ENCODE assay signal across 2 cellular contexts in the genomic region with DNA sequence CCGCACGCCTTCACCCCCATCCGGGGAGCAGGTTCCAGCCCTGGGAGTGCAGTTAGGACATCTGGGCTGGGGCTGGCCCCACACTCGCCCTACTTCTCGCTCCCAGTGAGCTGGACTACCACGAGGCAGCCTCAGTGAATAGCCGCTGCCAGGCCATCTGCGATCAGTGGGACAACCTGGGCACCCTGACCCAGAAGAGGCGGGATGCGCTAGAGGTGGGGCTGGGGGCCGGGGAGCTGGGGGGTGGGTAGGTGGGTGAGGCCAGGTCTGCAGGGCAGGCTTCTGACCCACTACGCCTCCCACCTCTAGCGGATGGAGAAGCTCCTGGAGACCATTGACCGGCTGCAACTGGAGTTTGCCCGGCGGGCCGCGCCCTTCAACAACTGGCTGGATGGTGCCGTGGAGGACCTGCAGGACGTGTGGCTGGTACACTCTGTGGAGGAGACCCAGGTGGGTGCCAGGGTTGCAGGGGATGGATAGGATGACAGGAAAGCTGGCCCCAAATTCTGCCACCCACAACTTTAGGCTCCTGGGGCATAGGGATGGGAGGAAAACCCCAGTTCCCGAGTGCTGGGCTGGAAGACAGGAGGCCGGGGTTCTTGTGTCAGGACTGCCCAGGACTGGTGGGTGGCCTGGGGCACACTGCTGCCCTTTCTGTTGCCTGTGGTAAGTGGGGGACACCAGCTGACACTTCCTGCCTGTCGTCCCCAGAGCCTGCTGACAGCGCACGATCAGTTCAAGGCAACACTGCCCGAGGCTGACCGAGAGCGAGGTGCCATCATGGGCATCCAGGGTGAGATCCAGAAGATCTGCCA.
TF ChIP-seq lines count a peak whose summit lies in the region.

No MANE protein-coding gene starts in this region.

TF ChIP-seq in GM12891, 5 proteins besides CTCF, POLR2A, EP300 and RAD21:
- TF ChIP-seq POU2F2 (IDR thresholded peaks at IDR 0.05; ENCODE audit: low read depth, low read length) (no peak), POLR2AphosphoS5 (IDR thresholded peaks at IDR 0.05; ENCODE audit: low read depth, low read length) (no peak), TAF1 (IDR thresholded peaks at IDR 0.05; ENCODE audit: low read depth, low read length) (no peak), PAX5 (IDR thresholded peaks at IDR 0.05; ENCODE audit: insufficient read depth, low read length, severe bottlenecking) (no peak), SPI1 (IDR thresholded peaks at IDR 0.05; ENCODE audit: low read depth, low read length) (no peak)

TF ChIP-seq in K562, 482 proteins besides CTCF, POLR2A, EP300 and RAD21:
- peak; percentile 10; the same call in 1 of the 2 replicates for TF ChIP-seq CEBPB (tag; IDR thresholded peaks at IDR 0.05)
- TF ChIP-seq, protein P1, sequence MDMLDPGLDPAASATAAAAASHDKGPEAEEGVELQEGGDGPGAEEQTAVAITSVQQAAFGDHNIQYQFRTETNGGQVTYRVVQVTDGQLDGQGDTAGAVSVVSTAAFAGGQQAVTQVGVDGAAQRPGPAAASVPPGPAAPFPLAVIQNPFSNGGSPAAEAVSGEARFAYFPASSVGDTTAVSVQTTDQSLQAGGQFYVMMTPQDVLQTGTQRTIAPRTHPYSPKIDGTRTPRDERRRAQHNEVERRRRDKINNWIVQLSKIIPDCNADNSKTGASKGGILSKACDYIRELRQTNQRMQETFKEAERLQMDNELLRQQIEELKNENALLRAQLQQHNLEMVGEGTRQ (CRISPR knock-in tag; IDR thresholded peaks at IDR 0.05), result no peak
